Comparison of ENCODE assay signal across 21 cellular contexts in the genomic region with DNA sequence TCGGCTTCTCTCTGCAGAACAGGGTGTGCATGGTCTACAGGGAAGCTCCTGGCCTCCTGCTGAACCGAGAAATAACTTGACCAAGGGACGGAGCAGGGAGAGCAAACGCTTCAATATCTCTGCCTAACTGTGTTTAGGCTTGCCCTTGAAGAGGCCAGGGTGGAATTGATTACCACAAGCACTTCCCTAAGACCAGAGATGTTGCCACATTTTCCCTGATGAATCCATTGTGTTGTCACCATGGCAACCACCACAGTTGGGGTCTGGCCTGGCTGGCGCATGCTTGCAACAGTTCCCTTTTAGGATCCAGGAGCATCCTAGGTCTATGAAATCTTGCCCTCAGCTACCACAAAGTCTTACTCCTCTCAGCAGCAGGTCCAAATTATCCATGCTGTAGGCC.
DNase-seq lines count a peak whose midpoint lies in the region; ATAC-seq, FAIRE-seq and TF ChIP-seq lines count a peak whose summit lies in the region.
"Had no signal": no experiment of that assay in that cellular context is flagged by ENCODE, and none has a peak within 500 bp of the region (broad histone marks: within the 10 kb centered on the region; RNA-seq: fewer than 3 reads in every experiment).

No MANE protein-coding gene starts in this region.

- peak; percentile 56 for DNase-seq in NCI-H748 (lab: John Stamatoyannopoulos, UW; ENCODE audit: unreplicated experiment)
- no peak for DNase-seq in NCI-H748 treated with DMSO at 0.1 percent for 48 hours (lab: John Stamatoyannopoulos, UW)
- DNase-seq in RWPE2 (ENCODE audit: low spot score), result peak; percentile 55
- DNase-seq in fibroblast of peridontal ligament (ENCODE audit: extremely low read depth), result peak; percentile 67
- DNase-seq in urothelium cell line (ENCODE audit: low spot score), result no peak
- no peak for DNase-seq in NCI-H2196 (lab: John Stamatoyannopoulos, UW; ENCODE audit: unreplicated experiment)
- DNase-seq in activated T-cell treated with anti-CD3 and anti-CD28 coated beads for 4 hours, result no peak
- DNase-seq: activated CD4-positive, alpha-beta T cell treated with anti-CD3 and anti-CD28 coated beads, Interleukin-2, amount 10 ng/mL, durations not matched to agents 24 days and 14 days; activated naive CD8-positive, alpha-beta T cell treated with anti-CD3 and anti-CD28 coated beads for 36 hours; effector memory CD8-positive, alpha-beta T cell; GDM1; heart left ventricle; immature natural killer cell; NCI-H2029 treated with DMSO at 0.1 percent for 48 hours; NCI-H510A; nucleus accumbens; stimulated activated CD4-positive, alpha-beta T cell treated with anti-CD3 and anti-CD28 coated beads, Interleukin-4, amount 100 ng/mL, for 1 hour; upper lobe of left lung had no signal

- no peak for TF ChIP-seq CTCF in RWPE2 (IDR thresholded peaks at IDR 0.05; ENCODE audit: poor library complexity, severe bottlenecking)

- H3K4me1 ChIP-seq in RWPE2 (ENCODE audit: insufficient read depth, poor library complexity, severe bottlenecking), result no peaks in the 10 kb centered on the region
- H3K4me1 ChIP-seq: upper lobe of left lung had no signal

- no peak overlapping the region for H3K4me3 ChIP-seq in RWPE2 (ENCODE audit: severe bottlenecking)
- H3K4me3 ChIP-seq: BLaER1, heart left ventricle, upper lobe of left lung had no signal

- H3K27me3 ChIP-seq in RWPE2 (ENCODE audit: insufficient read depth, poor library complexity, severe bottlenecking), result no peaks in the 10 kb centered on the region
- H3K27me3 ChIP-seq: BLaER1, heart left ventricle, upper lobe of left lung had no signal

- H3K9me3 ChIP-seq in RWPE2 (ENCODE audit: severe bottlenecking), result no peaks in the 10 kb centered on the region
- H3K9me3 ChIP-seq: upper lobe of left lung had no signal

- ATAC-seq in RWPE2 (ENCODE audit: low read depth) (no peak), HG02610 (IDR thresholded peaks at IDR 0.05; ENCODE audit: unreplicated experiment) (no peak)
- ATAC-seq: activated T-helper 17 cell treated with anti-CD3 and anti-CD28 coated beads, Interleukin-2, amount 50 U/mL, for 72 hours; effector memory CD8-positive, alpha-beta T cell; heart left ventricle had no signal

- H3K27ac ChIP-seq in RWPE2 (ENCODE audit: poor library complexity, severe bottlenecking), result no peak overlapping the region
- H3K27ac ChIP-seq: BLaER1, heart left ventricle, upper lobe of left lung had no signal

- peak; percentile 32 for FAIRE-seq in urothelium cell line (lab: Jason Lieb, UNC)

- no peaks in the 10 kb centered on the region for H3K36me3 ChIP-seq in RWPE2 (ENCODE audit: low read depth)
- H3K36me3 ChIP-seq: BLaER1, heart left ventricle, upper lobe of left lung had no signal

Comparison
In these comparisons a context has a peak if more than half of its experiments do, and no peak if none do; other contexts are left out.
1. DNase-seq: peak in NCI-H748 (single experiment), RWPE2 (single experiment) and fibroblast of peridontal ligament (single experiment); none in NCI-H748 treated with DMSO at 0.1 percent for 48 hours (single experiment), urothelium cell line (single experiment), NCI-H2196 (single experiment) and activated T-cell treated with anti-CD3 and anti-CD28 coated beads for 4 hours (single experiment).